In the genomic region with DNA sequence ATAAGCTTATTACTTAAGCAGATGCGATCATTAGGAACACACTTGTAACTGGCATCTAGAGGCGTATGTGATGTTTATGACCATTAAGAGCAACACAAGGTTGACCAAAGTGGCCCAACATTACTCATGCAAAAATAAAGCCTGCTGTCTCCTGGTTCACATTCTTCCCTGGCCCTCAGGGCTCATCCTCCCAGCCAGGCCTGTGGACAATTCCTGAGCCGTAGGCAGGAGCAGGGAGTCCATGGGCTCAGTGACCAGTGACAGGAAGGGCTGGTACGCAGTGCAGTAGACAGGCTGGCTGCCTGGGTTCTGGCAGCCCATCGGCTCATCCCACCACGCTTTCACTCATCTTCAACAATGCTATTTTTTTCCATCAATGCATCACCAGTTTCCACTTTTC, we compare ENCODE assay signal across 16 cellular contexts.
"Had no signal": no experiment of that assay in that cellular context is flagged by ENCODE, and none has a peak within 500 bp of the region (broad histone marks: within the 10 kb centered on the region; RNA-seq: fewer than 3 reads in every experiment).

No MANE protein-coding gene starts in this region.

- H3K36me3 ChIP-seq: ovary had no signal

- H3K9me3 ChIP-seq: lower lobe of right lung, ovary, sigmoid colon, spleen had no signal

- H3K27me3 ChIP-seq: cardiac muscle cell, ovary, sigmoid colon, spleen had no signal

- DNase-seq: activated CD4-positive, alpha-beta T cell treated with anti-CD3 and anti-CD28 coated beads, Interleukin-2, amount 50 U/mL, for 4 hours; activated CD8-positive, alpha-beta memory T cell treated with anti-CD3 and anti-CD28 coated beads, Interleukin-2, amount 10 ng/mL, durations not matched to agents 7 days and 5 days; activated gamma-delta T cell; activated T-cell treated with anti-CD3 and anti-CD28 coated beads, Interleukin-2, amount 50 U/mL, for 48 hours; head of caudate nucleus; immature natural killer cell; lower lobe of right lung; midbrain; ovary; sigmoid colon; spleen; stimulated activated CD4-positive, alpha-beta T cell treated with anti-CD3 and anti-CD28 coated beads, Interleukin-1b, Interleukin-23, amount 100 ng/mL, for 48 hours had no signal

- H3K27me3 Mint-ChIP-seq: activated CD8-positive, alpha-beta memory T cell treated with anti-CD3 and anti-CD28 coated beads, Interleukin-2, amount 10 ng/mL, durations not matched to agents 7 days and 5 days had no signal

- H3K4me3 ChIP-seq: cardiac muscle cell, lower lobe of right lung, ovary, sigmoid colon, spleen had no signal

- H3K4me3 Mint-ChIP-seq: activated CD8-positive, alpha-beta memory T cell treated with anti-CD3 and anti-CD28 coated beads, Interleukin-2, amount 10 ng/mL, durations not matched to agents 7 days and 5 days; immature natural killer cell; neural crest cell; WTC11 had no signal

- H3K27ac ChIP-seq: cardiac muscle cell, epithelial cell of prostate, lower lobe of right lung, ovary had no signal

- ATAC-seq: activated CD8-positive, alpha-beta memory T cell treated with anti-CD3 and anti-CD28 coated beads, Interleukin-2, amount 10 ng/mL, durations not matched to agents 7 days and 5 days; lower lobe of right lung; WTC11 had no signal

- H3K9me3 Mint-ChIP-seq: immature natural killer cell, neural crest cell, WTC11 had no signal

- H3K27ac Mint-ChIP-seq: activated CD8-positive, alpha-beta memory T cell treated with anti-CD3 and anti-CD28 coated beads, Interleukin-2, amount 10 ng/mL, durations not matched to agents 7 days and 5 days had no signal
